Comparison of ENCODE assay signal across 18 cellular contexts in the genomic region with DNA sequence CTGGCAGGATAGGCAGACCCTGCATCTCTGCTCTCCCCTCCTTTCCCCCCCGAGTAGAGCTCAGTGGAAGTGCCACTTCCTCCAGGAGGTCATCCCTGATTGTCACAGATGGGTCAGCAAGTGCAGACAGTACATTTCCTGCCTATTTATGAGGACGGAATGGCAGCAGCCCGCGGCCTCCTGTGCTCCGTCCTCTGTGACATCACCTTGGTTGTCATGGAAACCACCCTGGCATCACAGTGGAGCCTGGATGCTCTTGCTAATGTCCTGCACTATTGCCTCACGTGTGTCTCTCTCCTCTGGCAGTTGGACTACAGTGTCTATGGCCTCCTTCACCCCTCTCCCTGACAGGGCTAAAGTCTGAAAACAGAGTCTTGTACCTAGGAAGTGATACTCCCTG.
"Had no signal": no experiment of that assay in that cellular context is flagged by ENCODE, and none has a peak within 500 bp of the region (broad histone marks: within the 10 kb centered on the region; RNA-seq: fewer than 3 reads in every experiment).

No MANE protein-coding gene starts in this region.

- DNase-seq: activated CD4-positive, alpha-beta T cell treated with anti-CD3 and anti-CD28 coated beads, Interleukin-2, amount 10 ng/mL, durations not matched to agents 7 days and 5 days; activated CD4-positive, CD25-positive, alpha-beta regulatory T cell; activated CD8-positive, alpha-beta memory T cell treated with anti-CD3 and anti-CD28 coated beads, Interleukin-2, amount 50 U/mL, for 48 hours; activated naive CD4-positive, alpha-beta T cell; activated naive CD8-positive, alpha-beta T cell treated with anti-CD3 and anti-CD28 coated beads, Interleukin-2, amount 10 ng/mL, durations not matched to agents 7 days and 5 days; gastrocnemius medialis; mammary epithelial cell; naive thymus-derived CD8-positive, alpha-beta T cell; nucleus accumbens; stimulated activated CD4-positive, alpha-beta T cell treated with anti-CD3 and anti-CD28 coated beads, Interleukin-15, amount 100 ng/mL, for 24 hours; stimulated activated CD4-positive, alpha-beta T cell treated with anti-CD3 and anti-CD28 coated beads, Interleukin-4, amount 100 ng/mL, for 1 hour; stimulated activated naive B cell treated with anti-CD40 and anti-IgM and Interleukin-4, amounts not matched to agents 10 μg/mL and 1 μg/mL and 100 μg/mL, for 72 hours; transverse colon had no signal

- H3K4me3 ChIP-seq: gastrocnemius medialis, mucosa of descending colon, right atrium auricular region, transverse colon, vagina had no signal

- H3K4me1 ChIP-seq: gastrocnemius medialis, right atrium auricular region, transverse colon, vagina had no signal

- FAIRE-seq: islet of Langerhans had no signal

- H3K27me3 ChIP-seq: gastrocnemius medialis, right atrium auricular region, transverse colon, vagina had no signal

- H3K36me3 ChIP-seq: gastrocnemius medialis, right atrium auricular region, transverse colon, vagina had no signal

- H3K9me3 ChIP-seq: gastrocnemius medialis, mucosa of descending colon, right atrium auricular region, transverse colon, vagina had no signal

- H3K27ac ChIP-seq: gastrocnemius medialis, right atrium auricular region, transverse colon, vagina had no signal

- ATAC-seq: gastrocnemius medialis; left lobe of liver; mucosa of descending colon; naive thymus-derived CD8-positive, alpha-beta T cell; stimulated activated naive B cell treated with anti-CD40 and anti-IgM and Interleukin-4, amounts not matched to agents 10 μg/mL and 1 μg/mL and 100 μg/mL, for 72 hours had no signal
